ENCODE assay signal across 8 cellular contexts in the genomic region with DNA sequence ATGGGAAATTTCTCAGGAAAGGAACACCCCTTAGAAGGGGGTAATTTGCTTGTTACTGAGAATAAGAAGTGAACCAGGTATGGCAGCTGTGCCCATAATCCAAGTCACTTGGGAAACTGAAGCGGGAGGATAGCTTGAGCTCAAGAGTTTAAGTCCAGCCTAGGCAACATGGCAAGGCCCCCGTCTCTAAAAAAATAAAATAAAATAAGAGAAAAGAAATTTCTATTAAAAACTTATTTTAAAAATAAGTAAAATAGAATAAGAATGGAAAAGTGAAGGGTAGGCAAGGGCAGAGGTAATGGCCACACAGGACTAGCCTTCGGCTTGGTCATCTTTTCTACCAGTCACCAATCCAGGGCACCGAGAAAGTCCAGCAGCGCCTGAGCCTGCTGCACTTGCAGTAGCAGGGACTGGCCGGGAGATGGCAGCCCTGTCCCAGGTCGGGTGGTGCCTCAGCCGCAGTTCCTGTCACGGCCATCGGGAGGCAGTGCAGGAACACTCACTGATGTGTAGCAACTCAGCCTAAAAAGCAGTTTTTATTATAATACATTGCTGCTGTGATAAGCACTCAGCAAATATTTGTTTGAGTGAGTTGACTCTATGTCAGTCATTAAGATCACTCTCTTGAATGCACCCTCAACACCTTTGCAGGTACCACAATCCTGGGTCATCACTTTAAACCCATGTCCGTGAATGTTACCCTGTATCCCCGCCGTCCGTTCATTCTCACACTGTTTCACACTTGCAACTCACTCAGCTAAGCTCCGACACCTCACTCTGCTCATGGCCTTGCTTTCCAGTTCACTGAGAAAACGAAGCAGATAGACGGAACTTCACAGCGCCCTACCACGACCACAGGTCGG. TPM values are rescaled to one million over a fixed set of nuclear protein-coding genes. Genes with fewer than 3 reads are reported as not detected.
DNase-seq lines count a peak whose midpoint lies in the region; ATAC-seq and TF ChIP-seq lines count a peak whose summit lies in the region.

No MANE protein-coding gene starts in this region.

- peak; percentile 100 for TF ChIP-seq CTCF in BJ (IDR thresholded peaks at IDR 0.05; ENCODE audit: insufficient read depth, low read depth, low read length)
- peak; percentile 100 for TF ChIP-seq CTCF in colonic mucosa (IDR thresholded peaks at IDR 0.05)
- peak; percentile 100 for TF ChIP-seq CTCF in left lung (IDR thresholded peaks at IDR 0.05)

- H3K4me3 ChIP-seq in BJ (ENCODE audit: low read depth, low read length) (no peak overlapping the region), colonic mucosa (no peak overlapping the region), left lung (no peak overlapping the region)

- POLR2A ChIA-PET in BJ (lab: Charles Lee) = no interaction called here

- no peaks in the 10 kb centered on the region for H3K27me3 ChIP-seq in BJ (ENCODE audit: control insufficient read depth, insufficient read depth, low read length)
- H3K27me3 ChIP-seq in colonic mucosa = no peaks in the 10 kb centered on the region
- H3K27me3 ChIP-seq in left lung = no peaks in the 10 kb centered on the region

- no peak overlapping the region for H3K27ac ChIP-seq in colonic mucosa
- H3K27ac ChIP-seq in left lung = no peak overlapping the region

- ATAC-seq in GM19025 (IDR thresholded peaks at IDR 0.05; ENCODE audit: low read depth, unreplicated experiment) (peak; percentile 82), HG03280 (IDR thresholded peaks at IDR 0.05; ENCODE audit: unreplicated experiment) (peak; percentile 97), left lung (peak; percentile 100)

- H3K9me3 ChIP-seq in colonic mucosa (no peaks in the 10 kb centered on the region), left lung (no peaks in the 10 kb centered on the region)

- no peak for DNase-seq in BJ (ENCODE audit: low read depth)
- peak; percentile 6 for DNase-seq in NCI-H524 treated with DMSO at 0.1 percent for 48 hours (lab: John Stamatoyannopoulos, UW)
- DNase-seq in activated CD4-positive, alpha-beta T cell treated with anti-CD3 and anti-CD28 coated beads for 48 hours = peak; percentile 93
- DNase-seq in colonic mucosa = peak; percentile 91
- peak; percentile 90 to 98 for DNase-seq in left lung
- peak; percentile 78 to 92 (median 92) for DNase-seq in stimulated activated CD4-positive, alpha-beta T cell treated with anti-CD3 and anti-CD28 coated beads, TNF-alpha, amount 100 ng/mL, for 1 hour (ENCODE audit: low read depth in 3 of 3, low spot score in 1 of 3)

- intact Hi-C loops in colonic mucosa (cut with DNase I) (loop anchor here (2.0 to 10.0 kb wide), 4 partner anchors 239 to 553 kb away; no protein-coding TSS in a partner anchor), left lung (cut with DNase I) (loop anchor here in 1 of 2 donors (2.0 to 5.0 kb wide), 2 partner anchors 239 to 310 kb away; no protein-coding TSS in a partner anchor)

- H3K36me3 ChIP-seq in BJ (ENCODE audit: control insufficient read depth, insufficient read depth, low read length) (no peaks in the 10 kb centered on the region), colonic mucosa (no peaks in the 10 kb centered on the region), left lung (no peaks in the 10 kb centered on the region)

- H3K4me1 ChIP-seq in colonic mucosa (no peaks in the 10 kb centered on the region), left lung (no peaks in the 10 kb centered on the region)

- H3K9ac ChIP-seq in colonic mucosa (ENCODE audit: low read depth in 2 of 2, low read length in 2 of 2) = no peak overlapping the region

- CTCF ChIA-PET in BJ (lab: Yijun Ruan, JAX) = interaction anchor here (0.6 to 6.2 kb wide), 36 partner anchors 10 to 505 kb away, joined by 3 to 143 read pairs (median 4); a partner anchor contains a TSS

RNA-seq across cellular contexts. Expression of a gene that starts 23.2 kb away (rescaled TPM):
- polyA plus RNA-seq in BJ (2011; rRNA removed) = not detected in 2 replicates
- not detected in 2 replicates for polyA minus RNA-seq in BJ (2011; rRNA and poly(A)+ RNA removed)
- total RNA-seq in colonic mucosa = not detected
- total RNA-seq in left lung = under 1 TPM in 1 of 2 donors, not detected in 1; 0.18 TPM
